15 cellular contexts compared by ENCODE assay signal in the genomic region with DNA sequence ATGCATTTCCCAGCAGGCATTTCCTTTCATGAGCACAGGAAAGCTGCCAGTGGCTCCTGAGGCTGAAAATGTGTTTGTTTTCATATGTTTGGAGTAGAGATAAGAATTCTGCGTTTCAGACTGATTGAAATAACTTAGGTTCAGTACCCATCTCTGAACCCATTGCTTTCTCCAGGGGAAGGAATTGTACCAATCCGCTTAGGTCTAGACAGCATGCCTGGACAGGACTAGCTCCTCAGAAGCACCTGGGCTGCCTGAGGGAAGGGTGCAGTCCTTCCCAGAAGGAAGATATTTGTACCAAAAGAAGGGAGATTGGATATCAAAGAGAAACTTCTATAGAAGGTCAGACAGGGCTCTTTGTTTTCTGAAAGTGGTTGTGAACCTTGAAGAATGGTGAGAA.
A peak's percentile ranks its signal among the peaks of the same experiment; 100 is the strongest.
DNase-seq lines count a peak whose midpoint lies in the region; FAIRE-seq and TF ChIP-seq lines count a peak whose summit lies in the region.
"Had no signal": no experiment of that assay in that cellular context is flagged by ENCODE, and none has a peak within 500 bp of the region (broad histone marks: within the 10 kb centered on the region; RNA-seq: fewer than 3 reads in every experiment).

No MANE protein-coding gene starts in this region.

- no peaks in the 10 kb centered on the region for H3K27me3 Mint-ChIP-seq in MCF 10A (ENCODE audit: insufficient read depth, unreplicated experiment)

- H3K27ac ChIP-seq in breast epithelium = no peak overlapping the region
- H3K27ac ChIP-seq in hepatocyte = peak overlapping the region; percentile 56
- H3K27ac ChIP-seq: 22Rv1, GM23248 had no signal

- peak overlapping the region; percentile 81 for H3K27ac Mint-ChIP-seq in MCF 10A (ENCODE audit: low read depth, unreplicated experiment)
- H3K27ac Mint-ChIP-seq: CD8-positive, alpha-beta T cell had no signal

- H3K4me3 ChIP-seq in breast epithelium = no peak overlapping the region
- no peak overlapping the region for H3K4me3 ChIP-seq in bronchial epithelial cell (ENCODE audit: low read depth, low read length)
- H3K4me3 ChIP-seq in hepatocyte = no peak overlapping the region
- H3K4me3 ChIP-seq: GM23248 had no signal

- POLR2A ChIA-PET in MCF 10A (lab: Yijun Ruan, JAX) = interaction anchor here (0.7 to 1.2 kb wide), 4 partner anchors 16 to 608 kb away, joined by 3 to 4 read pairs (median 3); no protein-coding TSS in a partner anchor

- no peaks in the 10 kb centered on the region for H4K20me1 ChIP-seq in hepatocyte (ENCODE audit: insufficient read depth, poor library complexity, severe bottlenecking)

- H3K4me3 Mint-ChIP-seq in MCF 10A (ENCODE audit: unreplicated experiment) = no peak overlapping the region
- H3K4me3 Mint-ChIP-seq: CD14-positive monocyte; CD8-positive, alpha-beta T cell had no signal

- 50% methylated on average over 2 of the region's 2 CpGs for WGBS in hepatocyte (ENCODE audit: low lambda C conversion rate, missing lambda C conversion rate)

- TF ChIP-seq CTCF in MCF 10A (IDR thresholded peaks at IDR 0.05; ENCODE audit: unreplicated experiment) = no peak
- no peak for TF ChIP-seq CTCF in breast epithelium (IDR thresholded peaks at IDR 0.05)
- TF ChIP-seq CTCF in bronchial epithelial cell (IDR thresholded peaks at IDR 0.05; ENCODE audit: insufficient read depth, low read length, severe bottlenecking) = no peak
- no peak for TF ChIP-seq CTCF in hepatocyte (IDR thresholded peaks at IDR 0.05; ENCODE audit: poor library complexity)

- peaks cover 10% of the 10 kb centered on the region for H3K36me3 Mint-ChIP-seq in MCF 10A (ENCODE audit: insufficient read depth, unreplicated experiment)
- H3K36me3 Mint-ChIP-seq: CD8-positive, alpha-beta T cell had no signal

- H3K79me2 ChIP-seq in hepatocyte = no peaks in the 10 kb centered on the region

- H3K9me3 ChIP-seq in breast epithelium = no peaks in the 10 kb centered on the region
- no peaks in the 10 kb centered on the region for H3K9me3 ChIP-seq in hepatocyte (ENCODE audit: low read depth)

- peak; percentile 28 for DNase-seq in MCF 10A (ENCODE audit: unreplicated experiment)
- no peak for DNase-seq in breast epithelium (ENCODE audit: low spot score in 2 of 2)
- DNase-seq in bronchial epithelial cell (ENCODE audit: low read depth) = peak; percentile 75
- DNase-seq in hepatocyte (ENCODE audit: low spot score) = no peak
- no peak for DNase-seq in stimulated activated CD8-positive, alpha-beta memory T cell treated with anti-CD3 and anti-CD28 coated beads, Interleukin-4, amount 100 ng/mL, for 48 hours
- no peak for DNase-seq in NCI-H187 treated with DMSO at 0.1 percent for 48 hours (lab: John Stamatoyannopoulos, UW)
- DNase-seq in glomerular visceral epithelial cell (ENCODE audit: extremely low spot score) = no peak
- DNase-seq in RPMI8226 = no peak
- DNase-seq: CD8-positive, alpha-beta T cell; COR-L47; GM23248; H7 had no signal

- CTCF ChIA-PET in MCF 10A (lab: Yijun Ruan, JAX) = interaction anchor here (0.6 kb wide), 2 partner anchors 108 to 358 kb away, joined by 3 read pairs; no protein-coding TSS in a partner anchor

- H3K27me3 ChIP-seq in breast epithelium = no peaks in the 10 kb centered on the region
- H3K27me3 ChIP-seq in bronchial epithelial cell (ENCODE audit: control insufficient read depth, insufficient read depth, low read length) = no peaks in the 10 kb centered on the region
- H3K27me3 ChIP-seq in hepatocyte = no peaks in the 10 kb centered on the region

- TF ChIP-seq POLR2A in breast epithelium (IDR thresholded peaks at IDR 0.05) = no peak

- no TSS peak for BruUV-seq in MCF 10A (replicated peaks; lab: Mats Ljungman, UMichigan)

- intact Hi-C loops in MCF 10A (cut with micrococcal nuclease) = no loop called here
- intact Hi-C loops in breast epithelium (cut with DNase I; ENCODE audit: low total_unique reads) = no loop called here

- H3K4me1 Mint-ChIP-seq in MCF 10A (ENCODE audit: insufficient read depth, unreplicated experiment) = peaks cover 34% of the 10 kb centered on the region

- no peak overlapping the region for H3K4me2 ChIP-seq in hepatocyte

- H3K9me2 ChIP-seq in hepatocyte (replicated peaks; ENCODE audit: insufficient read depth) = no peaks in the 10 kb centered on the region

- no peaks in the 10 kb centered on the region for H3K36me3 ChIP-seq in breast epithelium
- H3K36me3 ChIP-seq in bronchial epithelial cell (ENCODE audit: control insufficient read depth, insufficient read depth, low read length) = no peaks in the 10 kb centered on the region
- H3K36me3 ChIP-seq in hepatocyte (replicated peaks; ENCODE audit: insufficient read depth, low read depth) = no peaks in the 10 kb centered on the region

- FAIRE-seq in bronchial epithelial cell (lab: Jason Lieb, UNC) = no peak
- FAIRE-seq: GM12891 had no signal

- H3K4me1 ChIP-seq in breast epithelium (no peaks in the 10 kb centered on the region), hepatocyte (ENCODE audit: insufficient read depth) (no peaks in the 10 kb centered on the region)

- H3K9me3 Mint-ChIP-seq in MCF 10A (ENCODE audit: unreplicated experiment) = no peaks in the 10 kb centered on the region
- H3K9me3 Mint-ChIP-seq: CD8-positive, alpha-beta T cell had no signal

- no peak overlapping the region for H2AFZ ChIP-seq in hepatocyte
- H2AFZ ChIP-seq: GM23248 had no signal

Comparison
In these comparisons a context has a peak if more than half of its experiments do, and no peak if none do; other contexts are left out.
1. DNase-seq: peak in MCF 10A (single experiment) and bronchial epithelial cell (single experiment); none in breast epithelium (0 of 2), hepatocyte (single experiment), stimulated activated CD8-positive, alpha-beta memory T cell treated with anti-CD3 and anti-CD28 coated beads, Interleukin-4, amount 100 ng/mL, for 48 hours (single experiment), NCI-H187 treated with DMSO at 0.1 percent for 48 hours (single experiment), glomerular visceral epithelial cell (single experiment) and RPMI8226 (single experiment).